1 cellular context compared by ENCODE assay signal in the genomic region with DNA sequence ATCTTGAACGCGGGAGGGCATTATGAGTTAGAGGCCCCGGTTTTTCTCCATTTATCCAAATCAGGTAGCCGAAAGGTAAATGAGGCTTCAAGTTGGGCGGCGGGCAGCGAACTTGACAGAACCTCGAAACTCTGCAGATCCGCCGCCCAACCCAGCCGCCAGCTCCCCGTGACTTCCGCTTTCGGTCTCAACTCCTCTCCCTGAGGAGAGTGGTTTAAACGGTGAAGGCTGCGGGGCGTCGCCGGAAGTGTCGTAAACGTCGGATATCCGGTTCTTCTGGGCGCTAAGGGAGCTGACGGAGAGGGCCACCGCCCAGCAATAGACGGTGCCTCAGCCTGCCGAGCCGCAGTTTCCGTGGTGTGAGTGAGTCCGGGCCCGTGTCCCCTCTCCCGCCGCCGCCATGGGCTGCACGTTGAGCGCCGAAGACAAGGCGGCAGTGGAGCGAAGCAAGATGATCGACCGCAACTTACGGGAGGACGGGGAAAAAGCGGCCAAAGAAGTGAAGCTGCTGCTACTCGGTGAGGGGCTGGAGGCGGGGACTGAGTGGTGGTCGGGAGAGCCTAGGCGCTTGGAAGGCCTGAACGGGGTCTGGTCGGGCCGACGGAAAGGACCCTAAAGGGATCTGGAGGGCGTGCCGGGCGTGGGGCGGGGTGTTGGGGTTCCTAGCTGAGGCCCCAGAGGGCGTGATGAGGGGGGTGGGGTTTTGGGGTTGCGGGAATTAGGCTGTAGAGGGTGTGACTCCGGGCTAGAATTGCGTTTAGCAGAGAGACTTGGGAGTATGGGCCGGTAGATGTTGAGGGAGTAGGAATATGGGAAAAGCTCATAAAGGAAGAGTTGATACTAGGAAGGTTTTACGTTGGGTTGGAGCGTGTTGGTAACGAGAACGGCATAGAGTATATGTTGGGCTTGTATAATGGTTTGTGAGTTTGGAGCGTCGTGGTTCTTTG.
A peak's percentile ranks its signal among the peaks of the same experiment; 100 is the strongest.
TF ChIP-seq lines count a peak whose summit lies in the region.

A gene (plus strand): TSS at position 295 of the 947 bp plus-strand sequence. CDS start 106 bp downstream, at position 401.

TF ChIP-seq in K562, 482 proteins besides CTCF, POLR2A, EP300 and RAD21 (continued from another document and continues in another):
- TF ChIP-seq ELF1 (tag; IDR thresholded peaks at IDR 0.05) (peak; percentile 92), CREB1 (IDR thresholded peaks at IDR 0.05) (peak; percentile 87), CREB1 (CRISPR knock-in tag; IDR thresholded peaks at IDR 0.05) (peak; percentile 83), HIVEP1 (CRISPR knock-in tag; IDR thresholded peaks at IDR 0.05) (no peak), GABPB1 (CRISPR knock-in tag; IDR thresholded peaks at IDR 0.05) (peak; percentile 97), CBFA2T3 (IDR thresholded peaks at IDR 0.05) (no peak), JUN (IDR thresholded peaks at IDR 0.05; ENCODE audit: borderline replicate concordance, low read depth, low read length) (peak; percentile 55; the same call in 1 of the 2 replicates), JUN (CRISPR knock-in tag; IDR thresholded peaks at IDR 0.05; ENCODE audit: borderline replicate concordance) (0 out of 2 replicates have a peak, but pooled peaks have one; percentile 15), NONO (IDR thresholded peaks at IDR 0.05; ENCODE audit: low read depth in 2 of 2, low read length in 1 of 2) (0 out of 4 replicates have a peak, but pooled peaks of 1 of the 2 experiments have one; percentile 39), ELF4 (CRISPR knock-in tag; IDR thresholded peaks at IDR 0.05) (0 out of 2 replicates have a peak, but pooled peaks have one; percentile 65), NR4A1 (CRISPR knock-in tag; IDR thresholded peaks at IDR 0.05) (0 out of 2 replicates have a peak, but pooled peaks have one; percentile 36), NR4A1 (tag; IDR thresholded peaks at IDR 0.05) (no peak)
- TF ChIP-seq, protein P1, sequence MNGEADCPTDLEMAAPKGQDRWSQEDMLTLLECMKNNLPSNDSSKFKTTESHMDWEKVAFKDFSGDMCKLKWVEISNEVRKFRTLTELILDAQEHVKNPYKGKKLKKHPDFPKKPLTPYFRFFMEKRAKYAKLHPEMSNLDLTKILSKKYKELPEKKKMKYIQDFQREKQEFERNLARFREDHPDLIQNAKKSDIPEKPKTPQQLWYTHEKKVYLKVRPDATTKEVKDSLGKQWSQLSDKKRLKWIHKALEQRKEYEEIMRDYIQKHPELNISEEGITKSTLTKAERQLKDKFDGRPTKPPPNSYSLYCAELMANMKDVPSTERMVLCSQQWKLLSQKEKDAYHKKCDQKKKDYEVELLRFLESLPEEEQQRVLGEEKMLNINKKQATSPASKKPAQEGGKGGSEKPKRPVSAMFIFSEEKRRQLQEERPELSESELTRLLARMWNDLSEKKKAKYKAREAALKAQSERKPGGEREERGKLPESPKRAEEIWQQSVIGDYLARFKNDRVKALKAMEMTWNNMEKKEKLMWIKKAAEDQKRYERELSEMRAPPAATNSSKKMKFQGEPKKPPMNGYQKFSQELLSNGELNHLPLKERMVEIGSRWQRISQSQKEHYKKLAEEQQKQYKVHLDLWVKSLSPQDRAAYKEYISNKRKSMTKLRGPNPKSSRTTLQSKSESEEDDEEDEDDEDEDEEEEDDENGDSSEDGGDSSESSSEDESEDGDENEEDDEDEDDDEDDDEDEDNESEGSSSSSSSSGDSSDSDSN (IDR thresholded peaks at IDR 0.05; ENCODE audit: borderline replicate concordance in 1 of 2, low read depth in 2 of 2, low read length in 2 of 2) = peak in 1 of 2 experiments; percentile 59; a peak in 3 of 4 replicates
- TF ChIP-seq, protein P2, sequence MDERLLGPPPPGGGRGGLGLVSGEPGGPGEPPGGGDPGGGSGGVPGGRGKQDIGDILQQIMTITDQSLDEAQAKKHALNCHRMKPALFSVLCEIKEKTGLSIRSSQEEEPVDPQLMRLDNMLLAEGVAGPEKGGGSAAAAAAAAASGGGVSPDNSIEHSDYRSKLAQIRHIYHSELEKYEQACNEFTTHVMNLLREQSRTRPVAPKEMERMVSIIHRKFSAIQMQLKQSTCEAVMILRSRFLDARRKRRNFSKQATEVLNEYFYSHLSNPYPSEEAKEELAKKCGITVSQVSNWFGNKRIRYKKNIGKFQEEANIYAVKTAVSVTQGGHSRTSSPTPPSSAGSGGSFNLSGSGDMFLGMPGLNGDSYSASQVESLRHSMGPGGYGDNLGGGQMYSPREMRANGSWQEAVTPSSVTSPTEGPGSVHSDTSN (CRISPR knock-in tag; IDR thresholded peaks at IDR 0.05; ENCODE audit: low read depth) = no peak
- TF ChIP-seq, protein P2 (tag; conservative IDR thresholded peaks at IDR 0.05; ENCODE audit: low read depth) = no peak
- TF ChIP-seq, protein P3, sequence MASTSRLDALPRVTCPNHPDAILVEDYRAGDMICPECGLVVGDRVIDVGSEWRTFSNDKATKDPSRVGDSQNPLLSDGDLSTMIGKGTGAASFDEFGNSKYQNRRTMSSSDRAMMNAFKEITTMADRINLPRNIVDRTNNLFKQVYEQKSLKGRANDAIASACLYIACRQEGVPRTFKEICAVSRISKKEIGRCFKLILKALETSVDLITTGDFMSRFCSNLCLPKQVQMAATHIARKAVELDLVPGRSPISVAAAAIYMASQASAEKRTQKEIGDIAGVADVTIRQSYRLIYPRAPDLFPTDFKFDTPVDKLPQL (IDR thresholded peaks at IDR 0.05; ENCODE audit: extremely low read depth, insufficient read length) = peak; percentile 58
- TF ChIP-seq, protein P4, sequence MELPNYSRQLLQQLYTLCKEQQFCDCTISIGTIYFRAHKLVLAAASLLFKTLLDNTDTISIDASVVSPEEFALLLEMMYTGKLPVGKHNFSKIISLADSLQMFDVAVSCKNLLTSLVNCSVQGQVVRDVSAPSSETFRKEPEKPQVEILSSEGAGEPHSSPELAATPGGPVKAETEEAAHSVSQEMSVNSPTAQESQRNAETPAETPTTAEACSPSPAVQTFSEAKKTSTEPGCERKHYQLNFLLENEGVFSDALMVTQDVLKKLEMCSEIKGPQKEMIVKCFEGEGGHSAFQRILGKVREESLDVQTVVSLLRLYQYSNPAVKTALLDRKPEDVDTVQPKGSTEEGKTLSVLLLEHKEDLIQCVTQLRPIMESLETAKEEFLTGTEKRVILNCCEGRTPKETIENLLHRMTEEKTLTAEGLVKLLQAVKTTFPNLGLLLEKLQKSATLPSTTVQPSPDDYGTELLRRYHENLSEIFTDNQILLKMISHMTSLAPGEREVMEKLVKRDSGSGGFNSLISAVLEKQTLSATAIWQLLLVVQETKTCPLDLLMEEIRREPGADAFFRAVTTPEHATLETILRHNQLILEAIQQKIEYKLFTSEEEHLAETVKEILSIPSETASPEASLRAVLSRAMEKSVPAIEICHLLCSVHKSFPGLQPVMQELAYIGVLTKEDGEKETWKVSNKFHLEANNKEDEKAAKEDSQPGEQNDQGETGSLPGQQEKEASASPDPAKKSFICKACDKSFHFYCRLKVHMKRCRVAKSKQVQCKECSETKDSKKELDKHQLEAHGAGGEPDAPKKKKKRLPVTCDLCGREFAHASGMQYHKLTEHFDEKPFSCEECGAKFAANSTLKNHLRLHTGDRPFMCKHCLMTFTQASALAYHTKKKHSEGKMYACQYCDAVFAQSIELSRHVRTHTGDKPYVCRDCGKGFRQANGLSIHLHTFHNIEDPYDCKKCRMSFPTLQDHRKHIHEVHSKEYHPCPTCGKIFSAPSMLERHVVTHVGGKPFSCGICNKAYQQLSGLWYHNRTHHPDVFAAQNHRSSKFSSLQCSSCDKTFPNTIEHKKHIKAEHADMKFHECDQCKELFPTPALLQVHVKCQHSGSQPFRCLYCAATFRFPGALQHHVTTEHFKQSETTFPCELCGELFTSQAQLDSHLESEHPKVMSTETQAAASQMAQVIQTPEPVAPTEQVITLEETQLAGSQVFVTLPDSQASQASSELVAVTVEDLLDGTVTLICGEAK (IDR thresholded peaks at IDR 0.05) = peak; percentile 97
- TF ChIP-seq, protein P4 (CRISPR knock-in tag; IDR thresholded peaks at IDR 0.05) = no peak
- TF ChIP-seq, protein P5, sequence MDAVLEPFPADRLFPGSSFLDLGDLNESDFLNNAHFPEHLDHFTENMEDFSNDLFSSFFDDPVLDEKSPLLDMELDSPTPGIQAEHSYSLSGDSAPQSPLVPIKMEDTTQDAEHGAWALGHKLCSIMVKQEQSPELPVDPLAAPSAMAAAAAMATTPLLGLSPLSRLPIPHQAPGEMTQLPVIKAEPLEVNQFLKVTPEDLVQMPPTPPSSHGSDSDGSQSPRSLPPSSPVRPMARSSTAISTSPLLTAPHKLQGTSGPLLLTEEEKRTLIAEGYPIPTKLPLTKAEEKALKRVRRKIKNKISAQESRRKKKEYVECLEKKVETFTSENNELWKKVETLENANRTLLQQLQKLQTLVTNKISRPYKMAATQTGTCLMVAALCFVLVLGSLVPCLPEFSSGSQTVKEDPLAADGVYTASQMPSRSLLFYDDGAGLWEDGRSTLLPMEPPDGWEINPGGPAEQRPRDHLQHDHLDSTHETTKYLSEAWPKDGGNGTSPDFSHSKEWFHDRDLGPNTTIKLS (IDR thresholded peaks at IDR 0.05; ENCODE audit: borderline replicate concordance, low read depth) = peak; percentile 65; the same call in 1 of the 2 replicates
- TF ChIP-seq, protein P6, sequence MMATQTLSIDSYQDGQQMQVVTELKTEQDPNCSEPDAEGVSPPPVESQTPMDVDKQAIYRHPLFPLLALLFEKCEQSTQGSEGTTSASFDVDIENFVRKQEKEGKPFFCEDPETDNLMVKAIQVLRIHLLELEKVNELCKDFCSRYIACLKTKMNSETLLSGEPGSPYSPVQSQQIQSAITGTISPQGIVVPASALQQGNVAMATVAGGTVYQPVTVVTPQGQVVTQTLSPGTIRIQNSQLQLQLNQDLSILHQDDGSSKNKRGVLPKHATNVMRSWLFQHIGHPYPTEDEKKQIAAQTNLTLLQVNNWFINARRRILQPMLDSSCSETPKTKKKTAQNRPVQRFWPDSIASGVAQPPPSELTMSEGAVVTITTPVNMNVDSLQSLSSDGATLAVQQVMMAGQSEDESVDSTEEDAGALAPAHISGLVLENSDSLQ (IDR thresholded peaks at IDR 0.05) = peak; percentile 61
- TF ChIP-seq, protein P7, sequence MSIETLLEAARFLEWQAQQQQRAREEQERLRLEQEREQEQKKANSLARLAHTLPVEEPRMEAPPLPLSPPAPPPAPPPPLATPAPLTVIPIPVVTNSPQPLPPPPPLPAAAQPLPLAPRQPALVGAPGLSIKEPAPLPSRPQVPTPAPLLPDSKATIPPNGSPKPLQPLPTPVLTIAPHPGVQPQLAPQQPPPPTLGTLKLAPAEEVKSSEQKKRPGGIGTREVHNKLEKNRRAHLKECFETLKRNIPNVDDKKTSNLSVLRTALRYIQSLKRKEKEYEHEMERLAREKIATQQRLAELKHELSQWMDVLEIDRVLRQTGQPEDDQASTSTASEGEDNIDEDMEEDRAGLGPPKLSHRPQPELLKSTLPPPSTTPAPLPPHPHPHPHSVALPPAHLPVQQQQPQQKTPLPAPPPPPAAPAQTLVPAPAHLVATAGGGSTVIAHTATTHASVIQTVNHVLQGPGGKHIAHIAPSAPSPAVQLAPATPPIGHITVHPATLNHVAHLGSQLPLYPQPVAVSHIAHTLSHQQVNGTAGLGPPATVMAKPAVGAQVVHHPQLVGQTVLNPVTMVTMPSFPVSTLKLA (conservative IDR thresholded peaks at IDR 0.05) = peak; percentile 87 to 92
- TF ChIP-seq, protein P8, sequence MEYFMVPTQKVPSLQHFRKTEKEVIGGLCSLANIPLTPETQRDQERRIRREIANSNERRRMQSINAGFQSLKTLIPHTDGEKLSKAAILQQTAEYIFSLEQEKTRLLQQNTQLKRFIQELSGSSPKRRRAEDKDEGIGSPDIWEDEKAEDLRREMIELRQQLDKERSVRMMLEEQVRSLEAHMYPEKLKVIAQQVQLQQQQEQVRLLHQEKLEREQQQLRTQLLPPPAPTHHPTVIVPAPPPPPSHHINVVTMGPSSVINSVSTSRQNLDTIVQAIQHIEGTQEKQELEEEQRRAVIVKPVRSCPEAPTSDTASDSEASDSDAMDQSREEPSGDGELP (CRISPR knock-in tag; IDR thresholded peaks at IDR 0.05; ENCODE audit: borderline replicate concordance) = peak; percentile 88
- TF ChIP-seq, protein P9, sequence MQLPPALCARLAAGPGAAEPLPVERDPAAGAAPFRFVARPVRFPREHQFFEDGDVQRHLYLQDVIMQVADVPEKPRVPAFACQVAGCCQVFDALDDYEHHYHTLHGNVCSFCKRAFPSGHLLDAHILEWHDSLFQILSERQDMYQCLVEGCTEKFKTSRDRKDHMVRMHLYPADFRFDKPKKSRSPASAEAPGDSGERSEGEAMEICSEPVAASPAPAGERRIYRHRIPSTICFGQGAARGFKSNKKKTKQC (CRISPR knock-in tag; IDR thresholded peaks at IDR 0.05) = peak; percentile 83; the same call in 1 of the 2 replicates
